8 cellular contexts compared by ENCODE assay signal in genomic region chr14:79279645-79280399, GRCh38.
A peak's percentile ranks its signal among the peaks of the same experiment; 100 is the strongest.
DNase-seq lines count a peak whose midpoint lies in the region; ATAC-seq and TF ChIP-seq lines count a peak whose summit lies in the region.

No MANE protein-coding gene starts in this region.

- peak overlapping the region; percentile 64 for H3K4me3 ChIP-seq in left ventricle myocardium inferior

- no peak overlapping the region for H3K27ac ChIP-seq in left ventricle myocardium inferior (replicated peaks)

- intact Hi-C loops in left ventricle myocardium inferior (cut with micrococcal nuclease), result no loop called here

- H3K27me3 Mint-ChIP-seq in activated T-helper 17 cell treated with anti-CD3 and anti-CD28 coated beads, Interleukin-2, amount 50 U/mL, for 72 hours, result peaks cover 37% of the 10 kb centered on the region

- H3K9me3 ChIP-seq in left ventricle myocardium inferior (replicated peaks), result no peaks in the 10 kb centered on the region

- H3K27me3 ChIP-seq in left ventricle myocardium inferior (ENCODE audit: low read depth), result peaks cover 95% of the 10 kb centered on the region

- no peaks in the 10 kb centered on the region for H3K36me3 Mint-ChIP-seq in activated T-helper 17 cell treated with anti-CD3 and anti-CD28 coated beads, Interleukin-2, amount 50 U/mL, for 72 hours (ENCODE audit: low read depth)
- H3K36me3 Mint-ChIP-seq in activated naive CD4-positive, alpha-beta T cell treated with anti-CD3 and anti-CD28 coated beads, Interleukin-2, amount 50 U/mL, for 72 hours, result peaks cover 21 to 24% of the 10 kb centered on the region in 2 donors

- in situ Hi-C loops in SK-MEL-5 (cut with HindIII; ENCODE audit: low pct_unique_long_range_greater_than_20kb, low sequenced_read_pairs), result no loop called here

- H3K4me1 ChIP-seq in left ventricle myocardium inferior, result peaks cover 21% of the 10 kb centered on the region

- H3K27ac Mint-ChIP-seq in activated T-helper 17 cell treated with anti-CD3 and anti-CD28 coated beads, Interleukin-2, amount 50 U/mL, for 72 hours, result no peak overlapping the region
- H3K27ac Mint-ChIP-seq in activated naive CD4-positive, alpha-beta T cell treated with anti-CD3 and anti-CD28 coated beads, Interleukin-2, amount 50 U/mL, for 72 hours, result no peak overlapping the region

- DNase-seq in ELR (ENCODE audit: low read depth) (peak; percentile 1), SK-MEL-5 (ENCODE audit: low read depth, low spot score) (peak; percentile 4), left ventricle myocardium inferior (no peak), retina (peak; percentile 72)
- DNase-seq in activated naive CD4-positive, alpha-beta T cell treated with anti-CD3 and anti-CD28 coated beads, Interleukin-2, amount 50 U/mL, for 72 hours (ENCODE audit: low spot score in 2 of 2), result no peak

- no peaks in the 10 kb centered on the region for H3K4me1 Mint-ChIP-seq in activated T-helper 17 cell treated with anti-CD3 and anti-CD28 coated beads, Interleukin-2, amount 50 U/mL, for 72 hours

- H3K9me3 Mint-ChIP-seq in activated T-helper 17 cell treated with anti-CD3 and anti-CD28 coated beads, Interleukin-2, amount 50 U/mL, for 72 hours, result peaks cover 5% of the 10 kb centered on the region
- H3K9me3 Mint-ChIP-seq in activated naive CD4-positive, alpha-beta T cell treated with anti-CD3 and anti-CD28 coated beads, Interleukin-2, amount 50 U/mL, for 72 hours, result peaks cover 9% of the 10 kb centered on the region in 2 donors

- H3K36me3 ChIP-seq in left ventricle myocardium inferior, result no peaks in the 10 kb centered on the region

- no peak overlapping the region for H3K4me3 Mint-ChIP-seq in activated T-helper 17 cell treated with anti-CD3 and anti-CD28 coated beads, Interleukin-2, amount 50 U/mL, for 72 hours

- TF ChIP-seq CTCF in left ventricle myocardium inferior (IDR thresholded peaks at IDR 0.05; ENCODE audit: borderline replicate concordance), result no peak

- ATAC-seq in GM19463 (IDR thresholded peaks at IDR 0.05; ENCODE audit: unreplicated experiment) (no peak), GM21447 (IDR thresholded peaks at IDR 0.05; ENCODE audit: unreplicated experiment) (no peak)
- ATAC-seq in activated T-helper 17 cell treated with anti-CD3 and anti-CD28 coated beads, Interleukin-2, amount 50 U/mL, for 72 hours (replicated peaks), result no peak
- ATAC-seq in activated naive CD4-positive, alpha-beta T cell treated with anti-CD3 and anti-CD28 coated beads, Interleukin-2, amount 50 U/mL, for 72 hours, result no peak

Comparison
In these comparisons a context has a peak if more than half of its experiments do, and no peak if none do; other contexts are left out.
1. DNase-seq: peak in ELR (single experiment), SK-MEL-5 (single experiment) and retina (single experiment); none in left ventricle myocardium inferior (single experiment) and activated naive CD4-positive, alpha-beta T cell treated with anti-CD3 and anti-CD28 coated beads, Interleukin-2, amount 50 U/mL, for 72 hours (0 of 2).